ENCODE assay signal across 1 cellular context in genomic region chr9:127897194-127897692, GRCh38.
A peak's percentile ranks its signal among the peaks of the same experiment; 100 is the strongest.
TF ChIP-seq lines count a peak whose summit lies in the region.

No MANE protein-coding gene starts in this region.

TF ChIP-seq in HepG2, 621 proteins besides CTCF, POLR2A, EP300 and RAD21 (continued from another document and continues in another):
- TF ChIP-seq HNF1A (IDR thresholded peaks at IDR 0.05; ENCODE audit: low read depth) (no peak), HNF1A (CRISPR knock-in tag; IDR thresholded peaks at IDR 0.05; ENCODE audit: borderline replicate concordance) (0 out of 2 replicates have a peak, but pooled peaks have one; percentile 19), ZNF136 (CRISPR knock-in tag; IDR thresholded peaks at IDR 0.05; ENCODE audit: low read depth) (no peak), ZNF891 (CRISPR knock-in tag; IDR thresholded peaks at IDR 0.05) (0 out of 2 replicates have a peak, but pooled peaks have one; percentile 18), ZNF33A (CRISPR knock-in tag; IDR thresholded peaks at IDR 0.05; ENCODE audit: borderline replicate concordance) (no peak), ATM (IDR thresholded peaks at IDR 0.05; ENCODE audit: borderline replicate concordance) (no peak), ZNF383 (CRISPR knock-in tag; IDR thresholded peaks at IDR 0.05; ENCODE audit: borderline replicate concordance) (no peak), MXD1 (CRISPR knock-in tag; IDR thresholded peaks at IDR 0.05) (no peak), ETV5 (CRISPR knock-in tag; IDR thresholded peaks at IDR 0.05; ENCODE audit: borderline replicate concordance) (peak; percentile 84), ZNF382 (CRISPR knock-in tag; IDR thresholded peaks at IDR 0.05; ENCODE audit: borderline replicate concordance) (no peak), NR0B2 (CRISPR knock-in tag; IDR thresholded peaks at IDR 0.05) (no peak), CHCHD3 (CRISPR knock-in tag; IDR thresholded peaks at IDR 0.05) (no peak), ZNF274 (CRISPR knock-in tag; IDR thresholded peaks at IDR 0.05) (no peak), ATF7 (IDR thresholded peaks at IDR 0.05) (no peak), ATF7 (CRISPR knock-in tag; IDR thresholded peaks at IDR 0.05) (no peak), KIAA2018 (CRISPR knock-in tag; IDR thresholded peaks at IDR 0.05; ENCODE audit: borderline replicate concordance) (no peak), U2AF2 (IDR thresholded peaks at IDR 0.05; ENCODE audit: low read depth, low read length) (no peak), EHMT2 (IDR thresholded peaks at IDR 0.05; ENCODE audit: borderline replicate concordance, low read depth, low read length) (no peak), ZNF781 (CRISPR knock-in tag; IDR thresholded peaks at IDR 0.05; ENCODE audit: borderline replicate concordance, not compliant biosample characterization) (no peak), SCMH1 (CRISPR knock-in tag; IDR thresholded peaks at IDR 0.05; ENCODE audit: borderline replicate concordance) (no peak), AKNA (CRISPR knock-in tag; IDR thresholded peaks at IDR 0.05; ENCODE audit: borderline replicate concordance) (no peak), REPIN1 (CRISPR knock-in tag; IDR thresholded peaks at IDR 0.05; ENCODE audit: borderline replicate concordance, low read depth) (no peak), ZNF282 (IDR thresholded peaks at IDR 0.05; ENCODE audit: partially characterized antibody) (no peak), KLF9 (CRISPR knock-in tag; IDR thresholded peaks at IDR 0.05; ENCODE audit: low read depth) (no peak), HOXA9 (CRISPR knock-in tag; IDR thresholded peaks at IDR 0.05; ENCODE audit: borderline replicate concordance) (no peak), HNRNPUL1 (IDR thresholded peaks at IDR 0.05; ENCODE audit: low read depth, low read length) (no peak), ZBTB10 (CRISPR knock-in tag; IDR thresholded peaks at IDR 0.05; ENCODE audit: borderline replicate concordance) (peak; percentile 79; the same call in 1 of the 2 replicates), MZF1 (CRISPR knock-in tag; IDR thresholded peaks at IDR 0.05; ENCODE audit: borderline replicate concordance) (no peak), ETV6 (CRISPR knock-in tag; conservative IDR thresholded peaks at IDR 0.05) (no peak), NFIC (IDR thresholded peaks at IDR 0.05; ENCODE audit: low read length) (no peak), RELA (CRISPR knock-in tag; IDR thresholded peaks at IDR 0.05) (no peak)
